Comparison of ENCODE assay signal across 8 cellular contexts in the genomic region with DNA sequence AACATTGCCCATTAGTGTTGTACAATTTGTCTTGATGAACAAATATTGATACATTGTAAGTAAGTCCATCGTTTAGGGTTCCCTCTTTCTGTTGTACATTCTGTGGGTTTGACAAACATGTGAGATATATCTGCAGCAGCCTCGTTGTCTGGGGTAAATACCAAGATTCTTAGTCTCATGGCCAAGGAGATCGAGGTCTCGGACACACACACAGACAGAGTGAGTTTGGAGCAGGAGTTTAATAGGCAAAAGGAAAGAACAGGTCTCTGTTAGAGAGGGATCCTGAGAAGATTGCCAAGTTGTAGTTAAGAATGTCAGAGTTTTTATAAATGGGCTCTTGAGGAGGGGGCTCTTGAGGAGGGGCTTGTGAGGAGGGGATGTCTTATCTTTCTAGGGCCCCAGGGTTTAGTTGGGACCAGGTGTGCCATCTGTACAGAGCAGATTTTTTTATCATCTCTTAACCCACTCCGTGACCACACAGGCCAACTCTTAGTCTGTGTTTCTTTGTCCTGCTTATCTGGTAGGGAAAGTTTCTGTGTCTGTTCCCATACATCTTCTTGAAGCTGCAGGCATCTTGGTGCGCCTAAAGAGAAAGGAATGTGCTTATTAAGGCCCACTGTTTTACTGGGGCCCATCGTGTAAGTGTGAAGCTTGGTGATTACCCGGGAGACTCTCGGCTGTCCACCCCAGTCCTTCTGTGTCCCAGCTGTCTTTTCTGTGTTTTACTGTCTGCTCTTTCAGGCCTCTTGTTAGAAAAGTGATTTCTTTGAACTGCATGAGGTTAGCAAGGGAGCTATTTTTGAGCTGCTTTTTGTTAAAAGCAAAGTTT. TPM values are rescaled to one million over a fixed set of nuclear protein-coding genes. Genes with fewer than 3 reads are reported as not detected.
A peak's percentile ranks its signal among the peaks of the same experiment; 100 is the strongest.
DNase-seq lines count a peak whose midpoint lies in the region; ATAC-seq and TF ChIP-seq lines count a peak whose summit lies in the region.

No MANE protein-coding gene starts in this region.

- H3K27ac ChIP-seq in iPS DF 6.9 (ENCODE audit: low read length): no peak overlapping the region
- peak overlapping the region in 4 of 5 donors; percentile 84 to 91 (median 90) for H3K27ac ChIP-seq in stomach

- no peaks in the 10 kb centered on the region for H3K27me3 Mint-ChIP-seq in activated T-cell treated with anti-CD3 and anti-CD28 coated beads, Interleukin-2, amount 50 U/mL, for 24 hours
- H3K27me3 Mint-ChIP-seq in activated CD4-positive, alpha-beta memory T cell treated with anti-CD3 and anti-CD28 coated beads for 36 hours: peaks cover 2% of the 10 kb centered on the region

- peak overlapping the region; percentile 98 for H3K27ac Mint-ChIP-seq in activated T-cell treated with anti-CD3 and anti-CD28 coated beads, Interleukin-2, amount 50 U/mL, for 24 hours
- H3K27ac Mint-ChIP-seq in activated CD4-positive, alpha-beta memory T cell treated with anti-CD3 and anti-CD28 coated beads for 36 hours: peak overlapping the region; percentile 97

- H3K9me3 Mint-ChIP-seq in activated T-cell treated with anti-CD3 and anti-CD28 coated beads, Interleukin-2, amount 50 U/mL, for 24 hours: peaks cover 26% of the 10 kb centered on the region
- peaks cover 18% of the 10 kb centered on the region for H3K9me3 Mint-ChIP-seq in activated CD4-positive, alpha-beta memory T cell treated with anti-CD3 and anti-CD28 coated beads for 36 hours

- no peak for TF ChIP-seq POLR2A in stomach (IDR thresholded peaks at IDR 0.05)

- TF ChIP-seq CTCF in stomach (IDR thresholded peaks at IDR 0.05): no peak

- POLR2A ChIA-PET in activated CD4-positive, alpha-beta memory T cell treated with anti-CD3 and anti-CD28 coated beads for 36 hours (lab: Charles Lee): interaction anchor here (0.9 to 13.5 kb wide), 10 partner anchors 18 to 222 kb away, joined by 3 to 471 read pairs (median 6); a partner anchor contains a TSS

- no peaks in the 10 kb centered on the region for H3K36me3 ChIP-seq in iPS DF 6.9 (ENCODE audit: control insufficient read depth, insufficient read depth, low read length)
- no peaks in the 10 kb centered on the region for H3K36me3 ChIP-seq in stomach

- WGBS in iPS DF 6.9 (ENCODE audit: insufficient coverage, insufficient read length): no CpG with 5 or more reads among the region's 9 CpGs
- WGBS in stomach, 5 donors: 47 to 59% (median 55%) methylated on average over 9 of the region's 9 CpGs

- H3K36me3 Mint-ChIP-seq in activated T-cell treated with anti-CD3 and anti-CD28 coated beads, Interleukin-2, amount 50 U/mL, for 24 hours (ENCODE audit: low read depth): peaks cover 77% of the 10 kb centered on the region
- H3K36me3 Mint-ChIP-seq in activated CD4-positive, alpha-beta memory T cell treated with anti-CD3 and anti-CD28 coated beads for 36 hours: peaks cover 67% of the 10 kb centered on the region

- peak overlapping the region; percentile 52; the same call in 1 of the 2 replicates for H3K4me3 ChIP-seq in iPS DF 6.9 (ENCODE audit: low read length)
- H3K4me3 ChIP-seq in stomach: peak overlapping the region; percentile 60 to 70 (median 66)

- H3K4me3 Mint-ChIP-seq in activated T-cell treated with anti-CD3 and anti-CD28 coated beads, Interleukin-2, amount 50 U/mL, for 24 hours: peak overlapping the region; percentile 93
- peak overlapping the region; percentile 85 for H3K4me3 Mint-ChIP-seq in activated CD4-positive, alpha-beta memory T cell treated with anti-CD3 and anti-CD28 coated beads for 36 hours

- CTCF ChIA-PET in activated CD4-positive, alpha-beta memory T cell treated with anti-CD3 and anti-CD28 coated beads for 36 hours (lab: Charles Lee): interaction anchor here (1.0 to 2.5 kb wide), 8 partner anchors 12 to 109 kb away, joined by 3 to 13 read pairs (median 5); a partner anchor contains a TSS

- H3K9me3 ChIP-seq in iPS DF 6.9 (ENCODE audit: control insufficient read depth, insufficient read depth, low read length) (no peaks in the 10 kb centered on the region), stomach (no peaks in the 10 kb centered on the region)

- TF ChIP-seq EP300 in stomach (IDR thresholded peaks at IDR 0.05): no peak

- no peaks in the 10 kb centered on the region for H3K27me3 ChIP-seq in iPS DF 6.9 (ENCODE audit: control insufficient read depth, insufficient read depth, low read length)
- H3K27me3 ChIP-seq in stomach: no peaks in the 10 kb centered on the region

- H3K4me1 ChIP-seq in iPS DF 6.9 (ENCODE audit: control insufficient read depth, insufficient read depth, low read length): peaks cover 2% of the 10 kb centered on the region; the same call in 1 of the 2 replicates
- H3K4me1 ChIP-seq in stomach: peaks cover 0 to 44% (median 25%) of the 10 kb centered on the region in 4 donors

- intact Hi-C loops in activated CD4-positive, alpha-beta memory T cell treated with anti-CD3 and anti-CD28 coated beads for 36 hours (cut with micrococcal nuclease): no loop called here
- intact Hi-C loops in stomach (cut with DNase I; ENCODE audit: low total_unique reads): no loop called here

- no peak for ATAC-seq in HG03457 (IDR thresholded peaks at IDR 0.05; ENCODE audit: unreplicated experiment)

- no peak for DNase-seq in activated T-cell treated with anti-CD3 and anti-CD28 coated beads, Interleukin-2, amount 50 U/mL, for 24 hours
- no peak for DNase-seq in activated T-cell treated with anti-CD3 and anti-CD28 coated beads for 4 hours
- no peak for DNase-seq in activated CD4-positive, alpha-beta memory T cell treated with anti-CD3 and anti-CD28 coated beads for 36 hours
- no peak for DNase-seq in iPS DF 6.9 (ENCODE audit: low read depth, low spot score)
- DNase-seq in stomach: no peak
- no peak for DNase-seq in hippocampal formation (lab: John Stamatoyannopoulos, UW)
- no peak for DNase-seq in T-helper 9 cell

- peaks cover 68% of the 10 kb centered on the region for H3K4me1 Mint-ChIP-seq in activated T-cell treated with anti-CD3 and anti-CD28 coated beads, Interleukin-2, amount 50 U/mL, for 24 hours (ENCODE audit: low read depth)
- H3K4me1 Mint-ChIP-seq in activated CD4-positive, alpha-beta memory T cell treated with anti-CD3 and anti-CD28 coated beads for 36 hours (ENCODE audit: low read depth): peaks cover 56% of the 10 kb centered on the region

RNA-seq across cellular contexts. Expression of a gene that starts 22.5 kb away (rescaled TPM):
- total RNA-seq in activated CD4-positive, alpha-beta memory T cell treated with anti-CD3 and anti-CD28 coated beads for 36 hours: 100 to 1,000 TPM; 191 to 199 TPM
- 10 to 100 TPM in 4 of 5 donors, not detected in 1; 21.1 to 90.2 (median 32.0) TPM for total RNA-seq in stomach
- polyA plus RNA-seq in stomach: 1 to 10 TPM; 2.2 to 6.4 (median 5.1) TPM

RNA-seq across cellular contexts. Expression of a gene that starts 39.3 kb away (rescaled TPM):
- total RNA-seq in activated CD4-positive, alpha-beta memory T cell treated with anti-CD3 and anti-CD28 coated beads for 36 hours: 1 to 10 TPM; 3.6 to 4.9 TPM
- 1 to 10 TPM in 1 of 5 donors, under 1 TPM in 1, not detected in 3; 0.87 to 4.4 TPM for total RNA-seq in stomach
- polyA plus RNA-seq in stomach: 1 to 10 TPM in 2 of 3 donors, under 1 TPM in 1; 0.50 to 4.9 (median 1.8) TPM
